In the genomic region with DNA sequence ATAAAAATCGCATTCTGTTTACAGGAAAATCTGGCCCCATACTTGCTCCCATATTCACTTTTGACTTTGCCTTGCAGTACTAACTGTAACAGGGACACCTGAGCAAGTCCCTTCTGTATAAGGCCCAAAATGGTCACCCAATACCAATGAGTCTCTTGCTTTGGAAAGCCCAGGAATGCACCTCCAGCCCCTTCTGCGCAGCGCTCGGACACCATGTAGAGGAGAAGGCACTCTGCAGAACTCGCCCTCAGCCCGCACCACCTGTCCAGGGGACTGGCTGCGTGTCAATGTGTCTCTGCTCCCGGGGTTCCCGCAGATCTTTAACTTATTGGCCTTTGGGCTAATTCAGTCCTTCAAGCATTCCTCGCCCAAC, we compare ENCODE assay signal across 11 cellular contexts. TPM values are rescaled to one million over a fixed set of nuclear protein-coding genes. Genes with fewer than 3 reads are reported as not detected.
DNase-seq lines count a peak whose midpoint lies in the region; ATAC-seq and TF ChIP-seq lines count a peak whose summit lies in the region.
"Had no signal": no experiment of that assay in that cellular context is flagged by ENCODE, and none has a peak within 500 bp of the region (broad histone marks: within the 10 kb centered on the region; RNA-seq: fewer than 3 reads in every experiment).

No MANE protein-coding gene starts in this region.

- peaks cover 2% of the 10 kb centered on the region for H3K27me3 Mint-ChIP-seq in GM23338 (ENCODE audit: insufficient read depth, low read depth, poor library complexity)
- H3K27me3 Mint-ChIP-seq in activated naive CD8-positive, alpha-beta T cell treated with anti-CD3 and anti-CD28 coated beads, Interleukin-2, amount 50 U/mL, for 24 hours = no peaks in the 10 kb centered on the region
- H3K27me3 Mint-ChIP-seq: CD4-positive, alpha-beta memory T cell had no signal

- H3K27ac Mint-ChIP-seq in GM23338 = no peak overlapping the region
- no peak overlapping the region for H3K27ac Mint-ChIP-seq in activated naive CD8-positive, alpha-beta T cell treated with anti-CD3 and anti-CD28 coated beads, Interleukin-2, amount 50 U/mL, for 24 hours

- peak; percentile 53 for ATAC-seq in GM23338
- no peak for ATAC-seq in activated naive CD8-positive, alpha-beta T cell treated with anti-CD3 and anti-CD28 coated beads, Interleukin-2, amount 50 U/mL, for 24 hours

- no peak for TF ChIP-seq CTCF in GM23338 (conservative IDR thresholded peaks at IDR 0.05; ENCODE audit: low read depth in 2 of 2)

- no peak overlapping the region for H2BK15ac ChIP-seq in mesenchymal stem cell (ENCODE audit: low read depth, poor library complexity, severe bottlenecking)

- DNase-seq in GM23338 (ENCODE audit: low spot score) (peak; percentile 29), SK-N-MC (ENCODE audit: low read depth, low spot score) (no peak), mesenchymal stem cell (no peak), NCI-H526 (lab: John Stamatoyannopoulos, UW) (no peak), NCI-H146 (lab: John Stamatoyannopoulos, UW) (no peak), DMS79 (lab: John Stamatoyannopoulos, UW) (no peak)
- DNase-seq in activated naive CD8-positive, alpha-beta T cell treated with anti-CD3 and anti-CD28 coated beads, Interleukin-2, amount 50 U/mL, for 24 hours = no peak

- whole genome bisulfite sequencing in mesenchymal stem cell = 47% methylated on average over 10 of the region's 10 CpGs

- no peaks in the 10 kb centered on the region for H3F3A ChIP-seq in GM23338 (replicated peaks; ENCODE audit: low read depth)

- no peak overlapping the region for H2BK120ac ChIP-seq in mesenchymal stem cell (ENCODE audit: low read depth, low read length)

- H2BK12ac ChIP-seq in mesenchymal stem cell (ENCODE audit: low read length in 2 of 2) = no peak overlapping the region

- no peaks in the 10 kb centered on the region for H3K36me3 ChIP-seq in ACC112 (ENCODE audit: insufficient read depth, low read length)
- H3K36me3 ChIP-seq in GM23338 (ENCODE audit: insufficient read depth) = no peaks in the 10 kb centered on the region
- H3K36me3 ChIP-seq in SK-N-MC (ENCODE audit: insufficient read depth, low read length) = no peaks in the 10 kb centered on the region
- H3K36me3 ChIP-seq in mesenchymal stem cell (ENCODE audit: control insufficient read depth in 1 of 2, insufficient read depth in 2 of 2, low read depth in 1 of 2, low read length in 2 of 2) = no peaks in the 10 kb centered on the region

- no peak overlapping the region for H3K23ac ChIP-seq in mesenchymal stem cell (ENCODE audit: low read length in 2 of 2)

- H3K4me2 ChIP-seq in GM23338 = peak overlapping the region; percentile 58; the same call in 1 of the 2 replicates
- H3K4me2 ChIP-seq in mesenchymal stem cell (ENCODE audit: low read length, poor library complexity, severe bottlenecking) = no peak overlapping the region

- H3K14ac ChIP-seq in mesenchymal stem cell (ENCODE audit: low read length in 2 of 2) = no peak overlapping the region

- H2AK5ac ChIP-seq in mesenchymal stem cell (ENCODE audit: low read length, severe bottlenecking) = no peak overlapping the region

- no peak overlapping the region for H3K4ac ChIP-seq in mesenchymal stem cell (ENCODE audit: low read depth in 1 of 2, low read length in 2 of 2)

- H3K9me3 Mint-ChIP-seq in GM23338 = no peaks in the 10 kb centered on the region
- no peaks in the 10 kb centered on the region for H3K9me3 Mint-ChIP-seq in activated naive CD8-positive, alpha-beta T cell treated with anti-CD3 and anti-CD28 coated beads, Interleukin-2, amount 50 U/mL, for 24 hours

- no peaks in the 10 kb centered on the region for H3K79me1 ChIP-seq in mesenchymal stem cell (replicated peaks; ENCODE audit: low read length, poor library complexity, severe bottlenecking)

- H4K20me1 ChIP-seq in GM23338 (replicated peaks; ENCODE audit: insufficient read depth) = no peaks in the 10 kb centered on the region

- H2BK5ac ChIP-seq in mesenchymal stem cell (ENCODE audit: low read depth, low read length, poor library complexity, severe bottlenecking) = no peak overlapping the region

- peaks cover 15% of the 10 kb centered on the region for H3K4me1 Mint-ChIP-seq in GM23338
- peaks cover 11% of the 10 kb centered on the region for H3K4me1 Mint-ChIP-seq in activated naive CD8-positive, alpha-beta T cell treated with anti-CD3 and anti-CD28 coated beads, Interleukin-2, amount 50 U/mL, for 24 hours

- H3K4me3 ChIP-seq in ACC112 (ENCODE audit: low read depth, low read length) (peak overlapping the region; percentile 2; the same call in 1 of the 2 replicates), GM23338 (no peak overlapping the region), SK-N-MC (peak overlapping the region; percentile 44; the same call in 1 of the 2 replicates), mesenchymal stem cell (ENCODE audit: insufficient read depth in 1 of 2, low read depth in 1 of 2, low read length in 2 of 2) (no peak overlapping the region)

- no peaks in the 10 kb centered on the region for H3K4me1 ChIP-seq in ACC112 (ENCODE audit: control insufficient read depth, insufficient read depth, low read length, unreplicated experiment)
- H3K4me1 ChIP-seq in GM23338 (ENCODE audit: insufficient read depth) = peaks cover 12% of the 10 kb centered on the region
- H3K4me1 ChIP-seq in mesenchymal stem cell (ENCODE audit: control insufficient read depth, insufficient read depth, low read depth, low read length) = no peaks in the 10 kb centered on the region

- H3K9me3 ChIP-seq in SK-N-MC (ENCODE audit: low read depth, low read length) (no peaks in the 10 kb centered on the region), mesenchymal stem cell (ENCODE audit: control insufficient read depth, low read length) (peaks cover 4% of the 10 kb centered on the region)

- H3K27ac ChIP-seq in ACC112 (ENCODE audit: low read depth, low read length) (no peak overlapping the region), GM23338 (ENCODE audit: low read depth) (no peak overlapping the region), SK-N-MC (no peak overlapping the region), mesenchymal stem cell (ENCODE audit: low read length, poor library complexity, severe bottlenecking) (no peak overlapping the region)

- H2AFZ ChIP-seq in ACC112 (ENCODE audit: low read length, unreplicated experiment) (peak overlapping the region; percentile 18), GM23338 (peak overlapping the region; percentile 54; the same call in 1 of the 2 replicates), mesenchymal stem cell (ENCODE audit: low read depth, low read length) (no peak overlapping the region)

- no peak overlapping the region for H4K8ac ChIP-seq in mesenchymal stem cell (ENCODE audit: low read length)

- no peaks in the 10 kb centered on the region for H3K36me3 Mint-ChIP-seq in GM23338 (ENCODE audit: low read depth)
- H3K36me3 Mint-ChIP-seq in activated naive CD8-positive, alpha-beta T cell treated with anti-CD3 and anti-CD28 coated beads, Interleukin-2, amount 50 U/mL, for 24 hours (ENCODE audit: low read depth) = no peaks in the 10 kb centered on the region
- H3K36me3 Mint-ChIP-seq: CD4-positive, alpha-beta memory T cell had no signal

- peak overlapping the region; percentile 6; the same call in 1 of the 3 replicates for H3K4me3 Mint-ChIP-seq in GM23338
- H3K4me3 Mint-ChIP-seq in activated naive CD8-positive, alpha-beta T cell treated with anti-CD3 and anti-CD28 coated beads, Interleukin-2, amount 50 U/mL, for 24 hours = no peak overlapping the region

- no peaks in the 10 kb centered on the region for H3K9me2 ChIP-seq in GM23338 (ENCODE audit: insufficient read depth)

- no peaks in the 10 kb centered on the region for H3K79me2 ChIP-seq in ACC112 (ENCODE audit: control insufficient read depth, insufficient read depth, low read length, unreplicated experiment)
- no peaks in the 10 kb centered on the region for H3K79me2 ChIP-seq in GM23338 (replicated peaks; ENCODE audit: insufficient read depth)

- H3K27me3 ChIP-seq in ACC112 (ENCODE audit: insufficient read depth, low read length) (no peaks in the 10 kb centered on the region), GM23338 (ENCODE audit: insufficient read depth) (no peaks in the 10 kb centered on the region), mesenchymal stem cell (ENCODE audit: control insufficient read depth in 1 of 2, insufficient read depth in 1 of 2, low read length in 2 of 2) (peaks cover 0 to 21% of the 10 kb centered on the region in 2 experiments)

- H4K91ac ChIP-seq in mesenchymal stem cell (ENCODE audit: low read length) = no peak overlapping the region

- H3K9ac ChIP-seq in SK-N-MC (ENCODE audit: insufficient read length) = no peak overlapping the region
- H3K9ac ChIP-seq in mesenchymal stem cell (ENCODE audit: low read length) = peak overlapping the region; percentile 88

- no peak overlapping the region for H3K18ac ChIP-seq in mesenchymal stem cell (ENCODE audit: low read depth in 1 of 2, low read length in 2 of 2)

RNA-seq across cellular contexts. Expression of a gene that starts 0.7 kb away (rescaled TPM):
- 0.10 TPM in 1 of 2 replicates, not detected in the other for total RNA-seq in GM23338 (2014; rRNA removed; shearing (Covaris generic))
- 0.09 TPM in 1 of 2 replicates, not detected in the other for polyA plus RNA-seq in GM23338 (2016; fragmentation: Nextera tagmentation; extraction: Ambion mirVana)
- polyA plus RNA-seq in mesenchymal stem cell (2013, experiment 1 of 2) = not detected
- not detected for polyA plus RNA-seq in mesenchymal stem cell (2013, experiment 2 of 2)
- total RNA-seq: CD4-positive, alpha-beta memory T cell; T-helper 2 cell treated with Interferon-gamma antibody and Interleukin-4, amounts not matched to agents 100 ng/mL and 5 ng/mL, for 36 hours had no signal
- polyA plus RNA-seq: endothelial cell of umbilical vein had no signal

RNA-seq across cellular contexts. Expression of a gene that starts 34.7 kb away (rescaled TPM):
- 17.9 and 18.3 TPM in 2 replicates for total RNA-seq in GM23338 (2014; rRNA removed; shearing (Covaris generic))
- 10.3 and 13.0 TPM in 2 replicates for polyA plus RNA-seq in GM23338 (2016; fragmentation: Nextera tagmentation; extraction: Ambion mirVana)
- 154 TPM for polyA plus RNA-seq in mesenchymal stem cell (2013, experiment 1 of 2)
- polyA plus RNA-seq in mesenchymal stem cell (2013, experiment 2 of 2) = 155 TPM

Comparison
In these comparisons a context has a peak if more than half of its experiments do, and no peak if none do; other contexts are left out.
1. H3K4me3 ChIP-seq: peak in ACC112 (single experiment) and SK-N-MC (single experiment); none in GM23338 (single experiment) and mesenchymal stem cell (0 of 2).